Comparison of ENCODE assay signal across 9 cellular contexts in the genomic region with DNA sequence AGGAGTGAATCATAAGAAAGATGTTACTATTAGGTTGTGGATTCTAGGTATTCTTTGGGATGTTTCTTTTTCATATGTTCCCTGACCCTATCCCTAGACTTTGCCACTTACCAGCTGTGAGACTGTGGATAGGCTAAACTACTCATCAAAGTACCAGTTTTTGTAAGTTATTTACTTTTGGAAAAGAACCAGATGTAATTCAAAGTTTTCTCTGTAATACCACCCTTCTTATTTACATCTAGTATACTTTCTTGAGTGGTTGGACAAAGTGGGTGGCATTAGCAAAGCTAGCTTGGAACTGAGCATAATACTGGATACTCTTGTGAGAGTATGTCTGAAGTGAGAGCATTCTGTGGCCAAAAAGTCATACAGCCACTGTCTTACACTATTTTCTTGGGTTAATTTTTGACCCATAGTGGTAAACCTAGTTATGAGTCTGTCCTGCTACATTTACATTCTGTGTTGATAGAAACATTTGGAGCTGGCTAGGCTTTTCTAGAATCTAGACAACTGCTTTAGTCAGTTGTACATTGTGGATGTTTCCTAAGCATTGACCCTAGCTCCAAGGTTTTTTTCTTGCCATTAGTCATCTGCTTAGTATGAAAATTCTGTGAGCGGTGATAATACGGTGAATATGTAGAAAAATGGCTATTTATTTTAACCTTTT. TPM values are rescaled to one million over a fixed set of nuclear protein-coding genes. Genes with fewer than 3 reads are reported as not detected.
A peak's percentile ranks its signal among the peaks of the same experiment; 100 is the strongest.
DNase-seq lines count a peak whose midpoint lies in the region; ATAC-seq, FAIRE-seq and TF ChIP-seq lines count a peak whose summit lies in the region.
"Had no signal": no experiment of that assay in that cellular context is flagged by ENCODE, and none has a peak within 500 bp of the region (broad histone marks: within the 10 kb centered on the region; RNA-seq: fewer than 3 reads in every experiment).

No MANE protein-coding gene starts in this region.

- ATAC-seq in GM21529 (IDR thresholded peaks at IDR 0.05; ENCODE audit: unreplicated experiment) (peak; percentile 87), upper lobe of right lung (no peak)

- H3K36me3 ChIP-seq in upper lobe of right lung (no peaks in the 10 kb centered on the region), suprapubic skin (no peaks in the 10 kb centered on the region), kidney (ENCODE audit: control insufficient read depth in 1 of 2, insufficient read depth in 2 of 2, low read length in 2 of 2) (no peaks in the 10 kb centered on the region)

- H3K4me3 ChIP-seq in HL-60 (replicated peaks; ENCODE audit: insufficient read depth, low read length) (no peak overlapping the region), upper lobe of right lung (no peak overlapping the region), suprapubic skin (no peak overlapping the region), kidney (ENCODE audit: low read length in 2 of 2) (no peak overlapping the region)

- no peak for TF ChIP-seq POLR2A in suprapubic skin (IDR thresholded peaks at IDR 0.05)

- H3K4me3 Mint-ChIP-seq in immature natural killer cell: peak overlapping the region; percentile 40 to 68 (median 58)

- no peaks in the 10 kb centered on the region for H3K27me3 Mint-ChIP-seq in immature natural killer cell (ENCODE audit: low read depth in 3 of 3)

- H3K9me3 ChIP-seq in upper lobe of right lung (no peaks in the 10 kb centered on the region), suprapubic skin (no peaks in the 10 kb centered on the region), kidney (ENCODE audit: control insufficient read depth in 1 of 2, low read length in 2 of 2) (no peaks in the 10 kb centered on the region)

- DNase-seq in EL: peak; percentile 26
- no peak for DNase-seq in HL-60 (ENCODE audit: low read depth in 1 of 2, low spot score in 1 of 2)
- DNase-seq in immature natural killer cell: no peak
- no peak for DNase-seq in upper lobe of right lung
- no peak for DNase-seq in suprapubic skin (ENCODE audit: low spot score in 2 of 2)
- no peak for DNase-seq in NCI-H1930 (lab: John Stamatoyannopoulos, UW)
- DNase-seq in kidney: no peak

- no peak for TF ChIP-seq EP300 in suprapubic skin (IDR thresholded peaks at IDR 0.05)

- intact Hi-C loops in upper lobe of right lung (cut with DNase I): no loop called here
- intact Hi-C loops in kidney (cut with DNase I): no loop called here

- TF ChIP-seq CTCF in HL-60 (IDR thresholded peaks at IDR 0.05; ENCODE audit: insufficient read depth, low read length) (no peak), upper lobe of right lung (IDR thresholded peaks at IDR 0.05) (no peak), suprapubic skin (IDR thresholded peaks at IDR 0.05) (no peak), kidney (IDR thresholded peaks at IDR 0.05; ENCODE audit: borderline replicate concordance, extremely low read depth, insufficient read depth) (no peak)

- H3K9ac ChIP-seq in kidney (ENCODE audit: low read length in 2 of 2): no peak overlapping the region
- H3K9ac ChIP-seq: parathyroid adenoma had no signal

- H3K27ac ChIP-seq in HL-60 (replicated peaks): peak overlapping the region; percentile 40
- H3K27ac ChIP-seq in upper lobe of right lung: no peak overlapping the region
- no peak overlapping the region for H3K27ac ChIP-seq in suprapubic skin
- peak overlapping the region in 1 of 2 donors; percentile 17 for H3K27ac ChIP-seq in kidney (ENCODE audit: low read depth in 2 of 2, low read length in 2 of 2)
- H3K27ac ChIP-seq: parathyroid adenoma had no signal

- peaks cover 9% of the 10 kb centered on the region for H3K4me1 ChIP-seq in upper lobe of right lung
- peaks cover 3% of the 10 kb centered on the region for H3K4me1 ChIP-seq in suprapubic skin
- peaks cover 0 to 9% of the 10 kb centered on the region in 2 donors for H3K4me1 ChIP-seq in kidney (ENCODE audit: control insufficient read depth in 1 of 2, insufficient read depth in 1 of 2, low read depth in 1 of 2, low read length in 2 of 2)

- H3K27ac Mint-ChIP-seq in immature natural killer cell: peak overlapping the region in 1 of 6 donors; percentile 55

- 88% methylated on average over 2 of the region's 2 CpGs for WGBS in suprapubic skin

- H3K9me3 Mint-ChIP-seq in immature natural killer cell: no peaks in the 10 kb centered on the region

- H3K27me3 ChIP-seq in HL-60 (ENCODE audit: insufficient read depth, poor library complexity, severe bottlenecking): no peaks in the 10 kb centered on the region
- H3K27me3 ChIP-seq in upper lobe of right lung: no peaks in the 10 kb centered on the region
- H3K27me3 ChIP-seq in suprapubic skin: no peaks in the 10 kb centered on the region

- peaks cover 66 to 77% of the 10 kb centered on the region in 2 donors for H3K4me1 Mint-ChIP-seq in immature natural killer cell

- no peaks in the 10 kb centered on the region for H3K36me3 Mint-ChIP-seq in immature natural killer cell

- FAIRE-seq in kidney (lab: Jason Lieb, UNC): no peak

RNA-seq across cellular contexts. Expression of a gene that starts 41.7 kb away (rescaled TPM):
- polyA plus RNA-seq in immature natural killer cell (10 to 100 TPM in 2 of 3 donors, 1 to 10 TPM in 1; 8.1 to 24.8 (median 14.5) TPM), kidney (ENCODE audit: insufficient read depth, low read depth, low replicate concordance) (7.7 TPM)
- total RNA-seq in upper lobe of right lung (24.7 TPM), suprapubic skin (100 to 1,000 TPM in 1 of 4 donors, 10 to 100 TPM in 3; 45.5 to 140 (median 60.9) TPM), kidney (40.8 TPM)
